8 cellular contexts compared by ENCODE assay signal in the genomic region with DNA sequence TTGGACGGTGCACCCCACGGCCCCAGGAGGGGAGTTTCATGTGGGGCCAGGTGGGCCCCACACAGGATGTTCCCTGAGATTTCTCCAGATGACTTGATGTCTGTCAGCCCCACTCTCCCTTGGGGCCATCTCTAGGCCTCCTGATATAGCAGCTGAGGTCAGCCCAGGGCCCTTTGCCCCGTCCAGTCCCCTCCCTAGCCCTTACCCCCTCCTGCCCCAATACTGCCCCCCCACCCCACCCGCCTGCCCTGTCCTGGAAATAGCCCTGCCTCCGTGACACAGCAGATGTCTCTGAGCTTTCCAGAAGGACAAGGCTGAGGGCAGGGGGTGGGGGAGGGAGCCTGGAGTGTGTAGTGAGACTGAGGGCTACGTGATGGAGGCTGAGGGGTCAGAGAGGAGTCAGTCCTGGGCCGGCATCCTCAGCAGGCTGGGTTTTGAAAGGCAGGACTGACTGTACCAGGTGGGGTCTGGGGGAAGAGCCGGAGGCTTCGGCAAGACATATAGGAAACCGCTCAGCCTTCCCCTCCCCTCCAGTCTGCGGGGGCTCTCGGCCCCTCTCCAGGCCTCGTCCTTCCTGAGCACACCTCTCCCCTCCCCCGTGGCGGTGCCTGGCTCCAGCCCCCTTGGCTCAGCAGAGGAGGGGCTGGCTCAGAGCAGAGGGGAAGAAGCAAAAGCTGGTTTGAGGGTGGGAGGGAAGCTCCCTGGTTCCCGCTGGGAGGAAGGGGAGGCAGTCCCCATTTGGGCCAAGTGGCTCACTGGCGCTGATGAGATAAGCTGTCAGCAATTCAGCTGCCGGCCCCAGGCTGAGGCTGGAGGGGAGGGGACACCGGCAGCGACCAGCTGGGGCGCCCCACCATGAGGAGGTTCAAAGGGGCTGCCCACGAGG. TPM values are rescaled to one million over a fixed set of nuclear protein-coding genes. Genes with fewer than 3 reads are reported as not detected.
DNase-seq lines count a peak whose midpoint lies in the region; ATAC-seq and TF ChIP-seq lines count a peak whose summit lies in the region.

No MANE protein-coding gene starts in this region.

- H3K4me3 Mint-ChIP-seq in activated T-cell treated with anti-CD3 and anti-CD28 coated beads, Interleukin-2, amount 50 U/mL, for 72 hours, result peak overlapping the region in 1 of 2 donors; percentile 15

- H2AK5ac ChIP-seq in trophoblast cell (ENCODE audit: low read length), result no peak overlapping the region

- no peaks in the 10 kb centered on the region for H3K9me2 ChIP-seq in MM.1S (replicated peaks; ENCODE audit: insufficient read depth, low read length)

- no CpG with 5 or more reads among the region's 22 CpGs for WGBS in trophoblast cell (ENCODE audit: extremely low coverage, insufficient coverage, insufficient read length)

- H3K14ac ChIP-seq in trophoblast cell (ENCODE audit: low read length), result peak overlapping the region; percentile 47

- H3K9me3 ChIP-seq in trophoblast cell (ENCODE audit: insufficient read depth, low read depth, low read length), result peaks cover 5% of the 10 kb centered on the region
- H3K9me3 ChIP-seq in MM.1S (replicated peaks; ENCODE audit: insufficient read depth, low read length), result no peaks in the 10 kb centered on the region

- H3K9ac ChIP-seq in trophoblast cell (ENCODE audit: low read length), result peak overlapping the region; percentile 24
- H3K9ac ChIP-seq in MM.1S (ENCODE audit: low read length), result no peak overlapping the region

- TF ChIP-seq CTCF in fibroblast of villous mesenchyme (IDR thresholded peaks at IDR 0.05; ENCODE audit: insufficient read depth, low read depth, low read length) (no peak), MM.1S (IDR thresholded peaks at IDR 0.05; ENCODE audit: low read length) (no peak)

- H3K23ac ChIP-seq in trophoblast cell (ENCODE audit: low read length), result no peak overlapping the region

- H3K36me3 Mint-ChIP-seq in activated T-cell treated with anti-CD3 and anti-CD28 coated beads, Interleukin-2, amount 50 U/mL, for 72 hours (ENCODE audit: insufficient read depth in 2 of 2), result no peaks in the 10 kb centered on the region

- peaks cover 14% of the 10 kb centered on the region for H3K79me2 ChIP-seq in trophoblast cell (ENCODE audit: control insufficient read depth, insufficient read depth, low read length, poor library complexity)
- H3K79me2 ChIP-seq in MM.1S (ENCODE audit: low read length), result no peaks in the 10 kb centered on the region

- no peaks in the 10 kb centered on the region for H4K20me1 ChIP-seq in MM.1S (ENCODE audit: insufficient read depth, low read length)

- peak overlapping the region; percentile 45 for H4K8ac ChIP-seq in trophoblast cell (ENCODE audit: low read depth, low read length)

- H3K18ac ChIP-seq in trophoblast cell (ENCODE audit: low read length), result peak overlapping the region; percentile 64

- H3K27ac ChIP-seq in trophoblast cell (ENCODE audit: low read depth, low read length) (peak overlapping the region; percentile 67), MM.1S (ENCODE audit: low read length) (no peak overlapping the region)

- peaks cover 28 to 39% of the 10 kb centered on the region in 2 experiments for H3K4me1 ChIP-seq in trophoblast cell (ENCODE audit: control insufficient read depth in 1 of 2, insufficient read depth in 2 of 2, low read length in 2 of 2)
- H3K4me1 ChIP-seq in MM.1S (ENCODE audit: low read length), result no peaks in the 10 kb centered on the region; the same call in 1 of the 2 replicates

- peaks cover 45% of the 10 kb centered on the region for H3K27me3 Mint-ChIP-seq in activated T-cell treated with anti-CD3 and anti-CD28 coated beads, Interleukin-2, amount 50 U/mL, for 72 hours (ENCODE audit: low read depth)

- H3F3A ChIP-seq in MM.1S (ENCODE audit: insufficient read depth, low read length), result no peaks in the 10 kb centered on the region

- no peak overlapping the region for H3K27ac Mint-ChIP-seq in activated T-cell treated with anti-CD3 and anti-CD28 coated beads, Interleukin-2, amount 50 U/mL, for 72 hours

- H3K4me3 ChIP-seq in fibroblast of villous mesenchyme (ENCODE audit: low read depth, low read length) (peak overlapping the region; percentile 78), trophoblast cell (ENCODE audit: low read depth, low read length) (peak overlapping the region; percentile 89), MM.1S (ENCODE audit: low read length) (no peak overlapping the region)

- H2BK12ac ChIP-seq in trophoblast cell (ENCODE audit: low read length), result no peak overlapping the region

- peak overlapping the region; percentile 59 for H2BK5ac ChIP-seq in trophoblast cell (ENCODE audit: low read depth, low read length, poor library complexity)

- ATAC-seq in activated T-cell treated with anti-CD3 and anti-CD28 coated beads, Interleukin-2, amount 50 U/mL, for 72 hours (replicated peaks in 1 of 2), result no peak
- no peak for ATAC-seq in left colon

- peak overlapping the region; percentile 12 for H2BK120ac ChIP-seq in trophoblast cell (ENCODE audit: insufficient read depth, low read length, poor library complexity)

- H4K12ac ChIP-seq in trophoblast cell (ENCODE audit: low read depth, low read length), result no peak overlapping the region

- H3K36me3 ChIP-seq in trophoblast cell (ENCODE audit: control insufficient read depth in 1 of 2, insufficient read depth in 2 of 2, low read length in 2 of 2), result peaks cover 24 to 27% of the 10 kb centered on the region in 2 experiments
- H3K36me3 ChIP-seq in MM.1S (replicated peaks; ENCODE audit: insufficient read depth, low read length), result no peaks in the 10 kb centered on the region

- H3K79me1 ChIP-seq in trophoblast cell (ENCODE audit: low read length), result peaks cover 42% of the 10 kb centered on the region

- no peaks in the 10 kb centered on the region for H3K27me3 ChIP-seq in trophoblast cell (ENCODE audit: insufficient read depth, low read length)
- peaks cover 49% of the 10 kb centered on the region for H3K27me3 ChIP-seq in MM.1S (replicated peaks; ENCODE audit: insufficient read depth, low read length)

- intact Hi-C loops in left colon (cut with DNase I, micrococcal nuclease), result no loop called here

- peak overlapping the region; percentile 19 for H3K4ac ChIP-seq in trophoblast cell (ENCODE audit: low read depth, low read length)

- DNase-seq in DMS 273 (lab: John Stamatoyannopoulos, UW; ENCODE audit: unreplicated experiment) (peak; percentile 98), NCI-H69 (lab: John Stamatoyannopoulos, UW) (peak; percentile 89), fibroblast of villous mesenchyme (ENCODE audit: low read depth) (peak; percentile 31), trophoblast cell (no peak), left colon (no peak), MM.1S (no peak)
- DNase-seq in stimulated activated CD4-positive, alpha-beta T cell treated with anti-CD3 and anti-CD28 coated beads, Interleukin-15, amount 100 ng/mL, for 24 hours, result no peak
- no peak for DNase-seq in activated T-cell treated with anti-CD3 and anti-CD28 coated beads, Interleukin-2, amount 50 U/mL, for 72 hours

- H3K4me1 Mint-ChIP-seq in activated T-cell treated with anti-CD3 and anti-CD28 coated beads, Interleukin-2, amount 50 U/mL, for 72 hours (ENCODE audit: low read depth), result peaks cover 13% of the 10 kb centered on the region

- H4K91ac ChIP-seq in trophoblast cell (ENCODE audit: low read depth, low read length), result peak overlapping the region; percentile 69

- no peaks in the 10 kb centered on the region for H3K9me3 Mint-ChIP-seq in activated T-cell treated with anti-CD3 and anti-CD28 coated beads, Interleukin-2, amount 50 U/mL, for 72 hours

- H3K4me2 ChIP-seq in trophoblast cell (ENCODE audit: low read length) (peak overlapping the region; percentile 78), MM.1S (ENCODE audit: low read depth, low read length) (no peak overlapping the region)

- no peak overlapping the region for H2AFZ ChIP-seq in trophoblast cell (ENCODE audit: insufficient read depth, low read length, poor library complexity)
- no peak overlapping the region for H2AFZ ChIP-seq in MM.1S (ENCODE audit: low read length)

RNA-seq across cellular contexts. Expression of a gene that starts 2.0 kb away (rescaled TPM):
- total RNA-seq in fibroblast of villous mesenchyme (185 and 202 TPM in 2 replicates), left colon (10 to 100 TPM in 1 of 2 donors, 1 to 10 TPM in 1; 2.4 to 41.4 TPM)
- polyA plus RNA-seq in trophoblast cell (2013), result 81.4 and 85.6 TPM in 2 replicates
- total RNA-seq in activated T-cell treated with anti-CD3 and anti-CD28 coated beads, Interleukin-2, amount 50 U/mL, for 72 hours, result under 1 TPM; 0.02 to 0.07 TPM

RNA-seq across cellular contexts. Expression of a gene that starts 30.4 kb away (rescaled TPM):
- 73.1 and 82.5 TPM in 2 replicates for total RNA-seq in fibroblast of villous mesenchyme
- 282 and 295 TPM in 2 replicates for polyA plus RNA-seq in trophoblast cell (2013)
- total RNA-seq in activated T-cell treated with anti-CD3 and anti-CD28 coated beads, Interleukin-2, amount 50 U/mL, for 72 hours, result 10 to 100 TPM; 68.3 to 73.3 TPM
- total RNA-seq in left colon, result 10 to 100 TPM; 65.8 to 78.5 TPM

RNA-seq across cellular contexts. Expression of a gene that starts 40.5 kb away (rescaled TPM):
- total RNA-seq in fibroblast of villous mesenchyme (9.9 and 10.6 TPM in 2 replicates), left colon (1 to 10 TPM; 1.5 to 5.6 TPM)
- polyA plus RNA-seq in trophoblast cell (2013), result 3.2 and 3.6 TPM in 2 replicates
- total RNA-seq in activated T-cell treated with anti-CD3 and anti-CD28 coated beads, Interleukin-2, amount 50 U/mL, for 72 hours, result 1 to 10 TPM; 4.6 to 7.4 TPM

RNA-seq across cellular contexts. Expression of a gene that starts 56.6 kb away (rescaled TPM):
- total RNA-seq in fibroblast of villous mesenchyme (not detected in 2 replicates), left colon (not detected)
- polyA plus RNA-seq in trophoblast cell (2013), result not detected in 2 replicates
- total RNA-seq in activated T-cell treated with anti-CD3 and anti-CD28 coated beads, Interleukin-2, amount 50 U/mL, for 72 hours, result not detected

Comparison
In these comparisons a context has a peak if more than half of its experiments do, and no peak if none do; other contexts are left out.
1. DNase-seq: peak in DMS 273 (single experiment), NCI-H69 (single experiment) and fibroblast of villous mesenchyme (single experiment); none in trophoblast cell (0 of 2), stimulated activated CD4-positive, alpha-beta T cell treated with anti-CD3 and anti-CD28 coated beads, Interleukin-15, amount 100 ng/mL, for 24 hours (single experiment), activated T-cell treated with anti-CD3 and anti-CD28 coated beads, Interleukin-2, amount 50 U/mL, for 72 hours (0 of 2), left colon (0 of 2) and MM.1S (single experiment).